In genomic region chr11:75555079-75555811, GRCh38 we compare ENCODE assay signal across 10 cellular contexts. TPM values are rescaled to one million over a fixed set of nuclear protein-coding genes. Genes with fewer than 3 reads are reported as not detected.
A peak's percentile ranks its signal among the peaks of the same experiment; 100 is the strongest.
DNase-seq lines count a peak whose midpoint lies in the region; ATAC-seq, FAIRE-seq and TF ChIP-seq lines count a peak whose summit lies in the region.
"Had no signal": no experiment of that assay in that cellular context is flagged by ENCODE, and none has a peak within 500 bp of the region (broad histone marks: within the 10 kb centered on the region; RNA-seq: fewer than 3 reads in every experiment).

No MANE protein-coding gene starts in this region.

- CTCF ChIA-PET in endothelial cell of umbilical vein (lab: Charles Lee), result interaction anchor here (1.3 to 2.7 kb wide), 3 partner anchors 7 to 19 kb away, joined by 6 to 43 read pairs (median 15); partner anchors contain the start of gene SERPINH1

- H3K27me3 ChIP-seq in cardiac muscle cell (no peaks in the 10 kb centered on the region), endothelial cell of umbilical vein (ENCODE audit: control insufficient read depth in 2 of 2, insufficient read depth in 2 of 2, low read length in 2 of 2) (no peaks in the 10 kb centered on the region), neural progenitor cell (no peaks in the 10 kb centered on the region), upper lobe of left lung (no peaks in the 10 kb centered on the region)

- no TSS peak for BruUV-seq in endothelial cell of umbilical vein (replicated peaks; lab: Mats Ljungman, UMichigan)

- TF ChIP-seq CTCF in cardiac muscle cell (IDR thresholded peaks at IDR 0.05; ENCODE audit: low read depth, low read length), result no peak
- no peak for TF ChIP-seq CTCF in endothelial cell of umbilical vein (IDR thresholded peaks at IDR 0.05; ENCODE audit: extremely low read depth in 1 of 2, insufficient read depth in 1 of 2, low read depth in 1 of 2, low read length in 2 of 2)
- TF ChIP-seq CTCF in neural progenitor cell (IDR thresholded peaks at IDR 0.05), result no peak
- TF ChIP-seq CTCF in upper lobe of left lung (IDR thresholded peaks at IDR 0.05), result no peak

- peaks cover 35% of the 10 kb centered on the region for H3F3A ChIP-seq in neural progenitor cell (ENCODE audit: low read depth)

- no peak for TF ChIP-seq EP300 in upper lobe of left lung (IDR thresholded peaks at IDR 0.05)

- no peak for DNase-seq in cardiac muscle cell (ENCODE audit: low read depth in 1 of 2, low spot score in 1 of 2)
- no peak for DNase-seq in left cardiac atrium
- no peak for DNase-seq in endothelial cell of umbilical vein (ENCODE audit: low read depth, low spot score)
- DNase-seq in neural progenitor cell (ENCODE audit: low spot score), result no peak
- DNase-seq in upper lobe of left lung, result peak in 1 of 2 donors; percentile 59
- DNase-seq in left colon, result no peak
- DNase-seq in NCI-H526 (lab: John Stamatoyannopoulos, UW), result no peak
- DNase-seq: activated T-cell treated with anti-CD3 and anti-CD28 coated beads for 4 hours had no signal

- H3K4me2 ChIP-seq in endothelial cell of umbilical vein (ENCODE audit: insufficient read depth, low read length) (no peak overlapping the region), neural progenitor cell (no peak overlapping the region)

- H4K20me1 ChIP-seq in endothelial cell of umbilical vein (replicated peaks; ENCODE audit: control insufficient read depth, extremely low read depth, insufficient read depth, low read length) (no peaks in the 10 kb centered on the region), neural progenitor cell (ENCODE audit: low read depth) (no peaks in the 10 kb centered on the region)

- H3K4me1 Mint-ChIP-seq in neural progenitor cell, result peaks cover 56% of the 10 kb centered on the region

- ATAC-seq in left cardiac atrium (no peak), upper lobe of left lung (ENCODE audit: low FRiP score in 2 of 2) (no peak), left colon (no peak), GM18519 (IDR thresholded peaks at IDR 0.05; ENCODE audit: low FRiP score, unreplicated experiment) (no peak)

- no peaks in the 10 kb centered on the region for H3K36me3 Mint-ChIP-seq in neural progenitor cell

- H3K27ac Mint-ChIP-seq in neural progenitor cell, result peak overlapping the region; percentile 85

- no peak for FAIRE-seq in endothelial cell of umbilical vein (lab: Jason Lieb, UNC)
- FAIRE-seq: keratinocyte had no signal

- H3K4me1 ChIP-seq in cardiac muscle cell (ENCODE audit: low read depth), result peaks cover 42% of the 10 kb centered on the region
- peaks cover 32% of the 10 kb centered on the region for H3K4me1 ChIP-seq in endothelial cell of umbilical vein (ENCODE audit: control insufficient read depth, extremely low read depth, insufficient read depth, low read length)
- peaks cover 44% of the 10 kb centered on the region for H3K4me1 ChIP-seq in neural progenitor cell
- peaks cover 44 to 53% (median 52%) of the 10 kb centered on the region in 4 donors for H3K4me1 ChIP-seq in upper lobe of left lung

- WGBS in upper lobe of left lung, 2 donors, result 90 to 92% methylated on average over 12 of the region's 12 CpGs

- POLR2A ChIA-PET in endothelial cell of umbilical vein (lab: Charles Lee), result no interaction called here

- H3K4me3 Mint-ChIP-seq in neural progenitor cell, result peak overlapping the region; percentile 46

- no peak overlapping the region for H2AFZ ChIP-seq in endothelial cell of umbilical vein (ENCODE audit: low read depth, low read length)
- no peak overlapping the region for H2AFZ ChIP-seq in neural progenitor cell (replicated peaks)

- peaks cover 8% of the 10 kb centered on the region for H3K27me3 Mint-ChIP-seq in neural progenitor cell (ENCODE audit: insufficient read depth, low read depth)

- H3K9me1 ChIP-seq in endothelial cell of umbilical vein (replicated peaks; ENCODE audit: control insufficient read depth, extremely low read depth, insufficient read depth, low read length), result no peaks in the 10 kb centered on the region

- H3K9ac ChIP-seq in endothelial cell of umbilical vein (replicated peaks; ENCODE audit: extremely low read depth, insufficient read depth, low read length) (peak overlapping the region; percentile 10), neural progenitor cell (no peak overlapping the region)

- dilution Hi-C loops in endothelial cell of umbilical vein (cut with MboI; ENCODE audit: extremely low pct_ligation_motif_present, low sequenced_read_pairs), result no loop called here

- H3K9me3 Mint-ChIP-seq in neural progenitor cell, result no peaks in the 10 kb centered on the region

- H3K36me3 ChIP-seq in cardiac muscle cell, result no peaks in the 10 kb centered on the region
- no peaks in the 10 kb centered on the region for H3K36me3 ChIP-seq in endothelial cell of umbilical vein (ENCODE audit: control insufficient read depth in 2 of 2, extremely low read depth in 1 of 2, insufficient read depth in 2 of 2, low read length in 2 of 2)
- H3K36me3 ChIP-seq in neural progenitor cell, result no peaks in the 10 kb centered on the region
- no peaks in the 10 kb centered on the region for H3K36me3 ChIP-seq in upper lobe of left lung

- H3K27ac ChIP-seq in cardiac muscle cell (peak overlapping the region; percentile 90), endothelial cell of umbilical vein (ENCODE audit: insufficient read depth, low read depth, low read length) (peak overlapping the region; percentile 37), neural progenitor cell (peak overlapping the region; percentile 9), upper lobe of left lung (peak overlapping the region; percentile 64 to 88 (median 80))

- H3K9me3 ChIP-seq in cardiac muscle cell (ENCODE audit: low read depth), result no peaks in the 10 kb centered on the region
- H3K9me3 ChIP-seq in endothelial cell of umbilical vein (replicated peaks; ENCODE audit: control insufficient read depth, insufficient read depth, low read length), result no peaks in the 10 kb centered on the region
- H3K9me3 ChIP-seq in neural progenitor cell (ENCODE audit: low read depth), result no peaks in the 10 kb centered on the region
- no peaks in the 10 kb centered on the region for H3K9me3 ChIP-seq in upper lobe of left lung

- H3K79me2 ChIP-seq in endothelial cell of umbilical vein (ENCODE audit: control insufficient read depth, insufficient read depth, low read length), result no peaks in the 10 kb centered on the region
- no peaks in the 10 kb centered on the region for H3K79me2 ChIP-seq in neural progenitor cell (ENCODE audit: low read depth)

- TF ChIP-seq POLR2A in endothelial cell of umbilical vein (IDR thresholded peaks at IDR 0.05; ENCODE audit: low read depth, low read length) (no peak), upper lobe of left lung (IDR thresholded peaks at IDR 0.05) (no peak)

- H3K4me3 ChIP-seq in cardiac muscle cell (no peak overlapping the region), endothelial cell of umbilical vein (replicated peaks in 1 of 3; ENCODE audit: insufficient read depth in 1 of 3, low read depth in 1 of 3, low read length in 3 of 3) (no peak overlapping the region), neural progenitor cell (no peak overlapping the region), upper lobe of left lung (no peak overlapping the region)

- intact Hi-C loops in left cardiac atrium (cut with DNase I) (no loop called here), endothelial cell of umbilical vein (cut with micrococcal nuclease) (no loop called here), left colon (cut with DNase I, micrococcal nuclease) (no loop called here)

TF ChIP-seq in endothelial cell of umbilical vein, 7 proteins besides CTCF, POLR2A, EP300 and RAD21 (continues in another document):
- TF ChIP-seq FOS (IDR thresholded peaks at IDR 0.05; ENCODE audit: borderline replicate concordance, insufficient read depth, low read length), result no peak
- no peak for TF ChIP-seq EZH2 (IDR thresholded peaks at IDR 0.05; ENCODE audit: borderline replicate concordance, low read depth, low read length, severe bottlenecking)
- TF ChIP-seq MYC (IDR thresholded peaks at IDR 0.05; ENCODE audit: low read depth, low read length), result no peak
- TF ChIP-seq MAX (IDR thresholded peaks at IDR 0.05; ENCODE audit: insufficient read depth, insufficient read length), result no peak
- no peak for TF ChIP-seq POLR2AphosphoS5 (IDR thresholded peaks at IDR 0.05; ENCODE audit: insufficient read depth, low read depth, low read length)
- TF ChIP-seq GATA2 (IDR thresholded peaks at IDR 0.05; ENCODE audit: insufficient read depth, insufficient read length, low read depth, low read length), result no peak

RNA-seq across cellular contexts. Expression of gene SERPINH1, which starts 6.8 kb away (rescaled TPM):
- 955 and 1,181 TPM in 2 replicates for total RNA-seq in cardiac muscle cell
- polyA plus RNA-seq in cardiac muscle cell, result 441 and 444 TPM in 2 replicates
- 100 to 1,000 TPM; 105 to 137 TPM for total RNA-seq in left cardiac atrium
- 384 and 409 TPM in 2 replicates for total RNA-seq in endothelial cell of umbilical vein
- 816 and 1,196 TPM in 2 replicates for polyA plus RNA-seq in endothelial cell of umbilical vein
- 484 and 524 TPM in 2 replicates for polyA plus RNA-seq in endothelial cell of umbilical vein (2011; cell fraction: cytosol; rRNA removed)
- polyA plus RNA-seq in endothelial cell of umbilical vein (2011; cell fraction: nucleus; rRNA removed), result 284 and 302 TPM in 2 replicates
- 320 and 386 TPM in 2 replicates for polyA plus RNA-seq in endothelial cell of umbilical vein (2012)
- polyA minus RNA-seq in endothelial cell of umbilical vein, result 359 and 398 TPM in 2 replicates
- polyA minus RNA-seq in endothelial cell of umbilical vein (2011; cell fraction: cytosol; rRNA and poly(A)+ RNA removed), result 120 TPM
- polyA minus RNA-seq in endothelial cell of umbilical vein (2011; cell fraction: nucleus; rRNA and poly(A)+ RNA removed), result 95.0 and 155 TPM in 2 replicates
- total RNA-seq in neural progenitor cell (ENCODE audit: low replicate concordance), result 219 and 589 TPM in 2 replicates
- 100 to 1,000 TPM in 5 of 6 donors, 10 to 100 TPM in 1; 95.9 to 266 (median 145) TPM for total RNA-seq in upper lobe of left lung
- total RNA-seq in left colon, result 10 to 100 TPM; 24.0 to 41.5 TPM

RNA-seq across cellular contexts. Expression of gene GDPD5, which starts 29.5 kb away (rescaled TPM):
- total RNA-seq in cardiac muscle cell (5.8 and 19.4 TPM in 2 replicates), left cardiac atrium (10 to 100 TPM; 12.3 to 17.6 TPM), endothelial cell of umbilical vein (50.1 and 79.2 TPM in 2 replicates), neural progenitor cell (ENCODE audit: low replicate concordance) (11.3 and 32.7 TPM in 2 replicates), upper lobe of left lung (10 to 100 TPM in 4 of 6 donors, 1 to 10 TPM in 2; 5.7 to 34.6 (median 14.0) TPM), left colon (1 to 10 TPM; 3.3 to 4.0 TPM)
- polyA plus RNA-seq in cardiac muscle cell (6.6 and 16.6 TPM in 2 replicates), endothelial cell of umbilical vein (60.2 and 74.0 TPM in 2 replicates)
- polyA plus RNA-seq in endothelial cell of umbilical vein (2011; cell fraction: cytosol; rRNA removed), result 29.2 and 37.9 TPM in 2 replicates
- 149 and 190 TPM in 2 replicates for polyA plus RNA-seq in endothelial cell of umbilical vein (2011; cell fraction: nucleus; rRNA removed)
- 24.4 and 35.1 TPM in 2 replicates for polyA plus RNA-seq in endothelial cell of umbilical vein (2012)
- 66.2 and 70.5 TPM in 2 replicates for polyA minus RNA-seq in endothelial cell of umbilical vein
- 12.5 TPM for polyA minus RNA-seq in endothelial cell of umbilical vein (2011; cell fraction: cytosol; rRNA and poly(A)+ RNA removed)
- 69.0 and 96.3 TPM in 2 replicates for polyA minus RNA-seq in endothelial cell of umbilical vein (2011; cell fraction: nucleus; rRNA and poly(A)+ RNA removed)

Comparison
In these comparisons a context has a peak if more than half of its experiments do, and no peak if none do; other contexts are left out.
1. H3K27ac ChIP-seq: peak in every context shown above with its lines; median percentile 90 in cardiac muscle cell; 80 in upper lobe of left lung; 37 in endothelial cell of umbilical vein; 9 in neural progenitor cell.